In genomic region chr17:28646039-28646754, GRCh38 we compare ENCODE assay signal across 8 cellular contexts. TPM values are rescaled to one million over a fixed set of nuclear protein-coding genes. Genes with fewer than 3 reads are reported as not detected.
DNase-seq lines count a peak whose midpoint lies in the region; ATAC-seq and TF ChIP-seq lines count a peak whose summit lies in the region.

No MANE protein-coding gene starts in this region.

- H3K27ac ChIP-seq in WERI-Rb-1 = peak overlapping the region; percentile 44
- peak overlapping the region; percentile 59 for H3K27ac ChIP-seq in foreskin keratinocyte
- peak overlapping the region; percentile 18 to 99 (median 97) for H3K27ac ChIP-seq in skin epidermis

- H3K36me3 ChIP-seq in WERI-Rb-1 = peaks cover 39% of the 10 kb centered on the region

- H3K27me3 Mint-ChIP-seq in HFFc6 (ENCODE audit: insufficient read depth) = no peaks in the 10 kb centered on the region; the same call in 1 of the 2 replicates

- no peaks in the 10 kb centered on the region for H3K9me3 Mint-ChIP-seq in HFFc6

- H3K4me3 ChIP-seq in WERI-Rb-1 (ENCODE audit: low read depth, low read length) (no peak overlapping the region), skin epidermis (peak overlapping the region in 2 of 7 experiments; percentile 98 to 99)

- peak overlapping the region; percentile 74 for H3K4me3 Mint-ChIP-seq in HFFc6

- peaks cover 5% of the 10 kb centered on the region for H3K4me1 ChIP-seq in foreskin keratinocyte

- H3K27ac Mint-ChIP-seq in HFFc6 = peak overlapping the region; percentile 89

- DNase-seq in HFFc6 = no peak
- DNase-seq in WERI-Rb-1 = no peak
- no peak for DNase-seq in foreskin keratinocyte
- DNase-seq in midbrain (lab: John Stamatoyannopoulos, UW) = no peak
- no peak for DNase-seq in DMS79 (lab: John Stamatoyannopoulos, UW)
- no peak for DNase-seq in NCI-H748 treated with DMSO at 0.1 percent for 48 hours (lab: John Stamatoyannopoulos, UW)

- no peak for TF ChIP-seq CTCF in HFFc6 (IDR thresholded peaks at IDR 0.05)
- TF ChIP-seq CTCF in WERI-Rb-1 (IDR thresholded peaks at IDR 0.05; ENCODE audit: low read depth, low read length) = no peak
- no peak for TF ChIP-seq CTCF in foreskin keratinocyte (conservative IDR thresholded peaks at IDR 0.05)

- no peaks in the 10 kb centered on the region for H3K9me3 ChIP-seq in WERI-Rb-1 (ENCODE audit: severe bottlenecking)

- H3K27me3 ChIP-seq in WERI-Rb-1 (ENCODE audit: insufficient read depth, low read depth, severe bottlenecking) = no peaks in the 10 kb centered on the region
- no peaks in the 10 kb centered on the region for H3K27me3 ChIP-seq in foreskin keratinocyte

- ATAC-seq in foreskin keratinocyte (no peak), HG03175 (IDR thresholded peaks at IDR 0.05; ENCODE audit: unreplicated experiment) (no peak)

- H3K4me1 Mint-ChIP-seq in HFFc6 (ENCODE audit: low read depth) = peaks cover 35% of the 10 kb centered on the region

- H3K36me3 Mint-ChIP-seq in HFFc6 (ENCODE audit: low read depth) = peaks cover 22% of the 10 kb centered on the region

RNA-seq across cellular contexts. Expression of gene BLTP2, which starts 1.2 kb away (rescaled TPM):
- 100 to 1,000 TPM; 111 to 158 (median 134) TPM for total RNA-seq in HFFc6 (2021; fragmentation: NEBNext Ultra II Directional; extraction: Animal tissue kit (Norgen Biotek cat#: 25700))
- 102 and 109 TPM in 2 replicates for total RNA-seq in foreskin keratinocyte
- polyA plus RNA-seq in foreskin keratinocyte = 22.8 and 27.9 TPM in 2 replicates

RNA-seq across cellular contexts. Expression of gene SDF2, which starts 15.5 kb away (rescaled TPM):
- 10 to 100 TPM; 65.8 to 96.8 (median 71.5) TPM for total RNA-seq in HFFc6 (2021; fragmentation: NEBNext Ultra II Directional; extraction: Animal tissue kit (Norgen Biotek cat#: 25700))
- 52.0 and 55.2 TPM in 2 replicates for total RNA-seq in foreskin keratinocyte
- 60.7 and 61.6 TPM in 2 replicates for polyA plus RNA-seq in foreskin keratinocyte

RNA-seq across cellular contexts. Expression of gene SUPT6H, which starts 15.8 kb away (rescaled TPM):
- 10 to 100 TPM; 72.7 to 79.7 (median 74.0) TPM for total RNA-seq in HFFc6 (2021; fragmentation: NEBNext Ultra II Directional; extraction: Animal tissue kit (Norgen Biotek cat#: 25700))
- 41.4 and 44.2 TPM in 2 replicates for total RNA-seq in foreskin keratinocyte
- 16.3 and 17.9 TPM in 2 replicates for polyA plus RNA-seq in foreskin keratinocyte

RNA-seq across cellular contexts. Expression of gene RSKR, which starts 32.2 kb away (rescaled TPM):
- total RNA-seq in HFFc6 (2021; fragmentation: NEBNext Ultra II Directional; extraction: Animal tissue kit (Norgen Biotek cat#: 25700)) = 1 to 10 TPM; 3.2 to 4.3 (median 3.5) TPM
- total RNA-seq in foreskin keratinocyte = 4.5 and 6.4 TPM in 2 replicates
- 0.59 and 0.85 TPM in 2 replicates for polyA plus RNA-seq in foreskin keratinocyte

RNA-seq across cellular contexts. Expression of gene SPAG5, which starts 47.4 kb away (rescaled TPM):
- total RNA-seq in HFFc6 (2021; fragmentation: NEBNext Ultra II Directional; extraction: Animal tissue kit (Norgen Biotek cat#: 25700)) = 10 to 100 TPM; 29.2 to 73.3 (median 69.4) TPM
- 47.7 and 66.0 TPM in 2 replicates for total RNA-seq in foreskin keratinocyte
- 33.3 and 45.2 TPM in 2 replicates for polyA plus RNA-seq in foreskin keratinocyte

Comparison
In these comparisons a context has a peak if more than half of its experiments do, and no peak if none do; other contexts are left out.
1. H3K27ac ChIP-seq: peak in every context shown above with its lines; median percentile 97 in skin epidermis; 59 in foreskin keratinocyte; 44 in WERI-Rb-1.